ENCODE assay signal across 1 cellular context in genomic region chr3:46065294-46065705, GRCh38.
TF ChIP-seq lines count a peak whose summit lies in the region.

No MANE protein-coding gene starts in this region.

TF ChIP-seq in GM23338, 12 proteins besides CTCF, POLR2A, EP300 and RAD21 (continued from another document):
- TF ChIP-seq REST (IDR thresholded peaks at IDR 0.05; ENCODE audit: unreplicated experiment) = no peak
- no peak for TF ChIP-seq EZH2phosphoT487 (IDR thresholded peaks at IDR 0.05; ENCODE audit: unreplicated experiment)
- TF ChIP-seq ETS1 (IDR thresholded peaks at IDR 0.05) = no peak
- TF ChIP-seq STAT1 (IDR thresholded peaks at IDR 0.05; ENCODE audit: unreplicated experiment) = no peak
